In genomic region chr4:105194328-105195231, GRCh38 we compare ENCODE assay signal across 11 cellular contexts. TPM values are rescaled to one million over a fixed set of nuclear protein-coding genes. Genes with fewer than 3 reads are reported as not detected.
A peak's percentile ranks its signal among the peaks of the same experiment; 100 is the strongest.
DNase-seq lines count a peak whose midpoint lies in the region; ATAC-seq and TF ChIP-seq lines count a peak whose summit lies in the region.
"Had no signal": no experiment of that assay in that cellular context is flagged by ENCODE, and none has a peak within 500 bp of the region (broad histone marks: within the 10 kb centered on the region; RNA-seq: fewer than 3 reads in every experiment).

No MANE protein-coding gene starts in this region.

- TF ChIP-seq EP300 in ovary (IDR thresholded peaks at IDR 0.05) = no peak

- no peak overlapping the region for H3K27ac Mint-ChIP-seq in MCF 10A (ENCODE audit: low read depth, unreplicated experiment)
- H3K27ac Mint-ChIP-seq in activated naive CD8-positive, alpha-beta T cell = peak overlapping the region; percentile 25
- peak overlapping the region; percentile 9 for H3K27ac Mint-ChIP-seq in type B pancreatic cell

- H4K20me1 ChIP-seq in mammary epithelial cell (ENCODE audit: insufficient read depth, low read length) = no peaks in the 10 kb centered on the region

- peak overlapping the region; percentile 55 for H3K27ac ChIP-seq in mammary epithelial cell (ENCODE audit: insufficient read depth, low read depth, low read length)
- H3K27ac ChIP-seq in ovary = no peak overlapping the region
- H3K27ac ChIP-seq in mesendoderm (ENCODE audit: low read depth, low read length) = no peak overlapping the region
- H3K27ac ChIP-seq: BLaER1, HL-60 had no signal

- H3K36me3 Mint-ChIP-seq in MCF 10A (ENCODE audit: insufficient read depth, unreplicated experiment) (peaks cover 16% of the 10 kb centered on the region), type B pancreatic cell (peaks cover 36% of the 10 kb centered on the region)
- peaks cover 28% of the 10 kb centered on the region for H3K36me3 Mint-ChIP-seq in activated naive CD8-positive, alpha-beta T cell

- no peak overlapping the region for H4K5ac ChIP-seq in mesendoderm (ENCODE audit: low read length)

- H3K79me2 ChIP-seq in mammary epithelial cell (ENCODE audit: insufficient read depth, low read length) (peaks cover 18% of the 10 kb centered on the region), mesendoderm (ENCODE audit: control insufficient read depth, insufficient read depth, low read length) (no peaks in the 10 kb centered on the region)

- no peak overlapping the region for H3K4me3 Mint-ChIP-seq in MCF 10A (ENCODE audit: unreplicated experiment)
- H3K4me3 Mint-ChIP-seq in activated naive CD8-positive, alpha-beta T cell = no peak overlapping the region
- no peak overlapping the region for H3K4me3 Mint-ChIP-seq in type B pancreatic cell

- no peak overlapping the region for H4K8ac ChIP-seq in mesendoderm (ENCODE audit: low read depth, low read length)

- H3K4me1 Mint-ChIP-seq in MCF 10A (ENCODE audit: insufficient read depth, unreplicated experiment) = peaks cover 33% of the 10 kb centered on the region
- H3K4me1 Mint-ChIP-seq in activated naive CD8-positive, alpha-beta T cell (ENCODE audit: low read depth) = peaks cover 77% of the 10 kb centered on the region
- H3K4me1 Mint-ChIP-seq in type B pancreatic cell (ENCODE audit: unreplicated experiment) = peaks cover 24% of the 10 kb centered on the region

- H3K9me3 ChIP-seq in mammary epithelial cell (replicated peaks; ENCODE audit: insufficient read depth, low read length) (no peaks in the 10 kb centered on the region), ovary (no peaks in the 10 kb centered on the region)
- H3K9me3 ChIP-seq: BLaER1 had no signal

- H2AFZ ChIP-seq in mammary epithelial cell (ENCODE audit: low read depth, low read length) = no peak overlapping the region

- H3K23ac ChIP-seq in mesendoderm (ENCODE audit: low read length) = no peak overlapping the region

- H2BK5ac ChIP-seq in mesendoderm (ENCODE audit: low read length) = no peak overlapping the region

- no peak overlapping the region for H2BK15ac ChIP-seq in mesendoderm (replicated peaks; ENCODE audit: low read depth)

- TF ChIP-seq POLR2A in ovary (IDR thresholded peaks at IDR 0.05) = no peak

- TF ChIP-seq CTCF in mammary epithelial cell (conservative IDR thresholded peaks at IDR 0.05 in 1 of 2, IDR thresholded peaks at IDR 0.05 in 1 of 2; ENCODE audit: extremely low read depth in 1 of 2, insufficient read depth in 1 of 2, low read depth in 1 of 2, low read length in 2 of 2) (no peak), MCF 10A (IDR thresholded peaks at IDR 0.05; ENCODE audit: unreplicated experiment) (no peak), type B pancreatic cell (conservative IDR thresholded peaks at IDR 0.05) (no peak), ovary (IDR thresholded peaks at IDR 0.05) (no peak)

- H2AK5ac ChIP-seq in mesendoderm (ENCODE audit: low read length) = no peak overlapping the region

- dilution Hi-C loops in mammary epithelial cell (cut with HindIII; ENCODE audit: low sequenced_read_pairs) = no loop called here

- no peak overlapping the region for H3K9ac ChIP-seq in mammary epithelial cell (ENCODE audit: insufficient read depth, low read length)
- H3K9ac ChIP-seq in mesendoderm (ENCODE audit: low read length) = no peak overlapping the region
- H3K9ac ChIP-seq: BLaER1 had no signal

- ATAC-seq in HG02973 (IDR thresholded peaks at IDR 0.05; ENCODE audit: unreplicated experiment) = peak; percentile 85

- H3K4me3 ChIP-seq in mammary epithelial cell (replicated peaks in 1 of 3; ENCODE audit: insufficient read depth in 1 of 3, low read depth in 2 of 3, low read length in 3 of 3) (no peak overlapping the region), ovary (no peak overlapping the region), mesendoderm (ENCODE audit: low read length) (no peak overlapping the region)
- H3K4me3 ChIP-seq: BLaER1 had no signal

- no peak overlapping the region for H3K56ac ChIP-seq in mesendoderm (ENCODE audit: low read length)

- H3K36me3 ChIP-seq in mammary epithelial cell (ENCODE audit: insufficient read depth, low read length) (no peaks in the 10 kb centered on the region), ovary (no peaks in the 10 kb centered on the region), mesendoderm (ENCODE audit: control insufficient read depth, insufficient read depth, low read length) (no peaks in the 10 kb centered on the region)

- H3K9me3 Mint-ChIP-seq in MCF 10A (ENCODE audit: unreplicated experiment) = no peaks in the 10 kb centered on the region
- no peaks in the 10 kb centered on the region for H3K9me3 Mint-ChIP-seq in activated naive CD8-positive, alpha-beta T cell (ENCODE audit: low read depth)
- no peaks in the 10 kb centered on the region for H3K9me3 Mint-ChIP-seq in type B pancreatic cell

- CTCF ChIA-PET in mammary epithelial cell (lab: Charles Lee; ENCODE audit: low non-redundant PET) = interaction anchor here (0.6 kb wide), 1 partner anchor 279 kb away, joined by 4 read pairs; the partner anchor contains the start of gene PPA2
- CTCF ChIA-PET in MCF 10A (lab: Yijun Ruan, JAX) = no interaction called here

- BruUV-seq in mammary epithelial cell (replicated peaks; lab: Mats Ljungman, UMichigan) = no TSS peak
- no TSS peak for BruUV-seq in MCF 10A (replicated peaks; lab: Mats Ljungman, UMichigan)

- H3K4me2 ChIP-seq in mammary epithelial cell (ENCODE audit: insufficient read depth, low read depth, low read length) (peak overlapping the region; percentile 28), mesendoderm (ENCODE audit: low read length) (no peak overlapping the region)
- H3K4me2 ChIP-seq: BLaER1 had no signal

- H3K18ac ChIP-seq in mesendoderm (ENCODE audit: low read length) = no peak overlapping the region

- peak; percentile 48 for DNase-seq in mammary epithelial cell
- no peak for DNase-seq in MCF 10A (ENCODE audit: unreplicated experiment)
- no peak for DNase-seq in type B pancreatic cell (ENCODE audit: extremely low spot score, unreplicated experiment)
- DNase-seq in ovary = no peak
- no peak for DNase-seq in activated CD4-positive, alpha-beta T cell treated with anti-CD3 and anti-CD28 coated beads for 1 hour
- no peak for DNase-seq in mesendoderm
- DNase-seq: Right ventricle myocardium superior had no signal

- H3K4me1 ChIP-seq in mammary epithelial cell (ENCODE audit: insufficient read depth, low read length) (peaks cover 11% of the 10 kb centered on the region), ovary (ENCODE audit: insufficient read depth) (peaks cover 3% of the 10 kb centered on the region), mesendoderm (ENCODE audit: control insufficient read depth, low read depth, low read length) (no peaks in the 10 kb centered on the region)

- in situ Hi-C loops in mammary epithelial cell (cut with MboI; ENCODE audit: low sequenced_read_pairs in 2 of 2) = no loop called here

- no peaks in the 10 kb centered on the region for H3K27me3 ChIP-seq in mammary epithelial cell (ENCODE audit: insufficient read depth, low read length)
- no peaks in the 10 kb centered on the region for H3K27me3 ChIP-seq in ovary
- H3K27me3 ChIP-seq in mesendoderm (ENCODE audit: insufficient read depth, low read length, poor library complexity) = no peaks in the 10 kb centered on the region
- H3K27me3 ChIP-seq: BLaER1 had no signal

- H3K4ac ChIP-seq in mesendoderm (ENCODE audit: low read depth, low read length) = no peak overlapping the region

- H3K79me1 ChIP-seq in mesendoderm (ENCODE audit: low read length) = no peaks in the 10 kb centered on the region

- intact Hi-C loops in mammary epithelial cell (cut with micrococcal nuclease) (loop anchor here (5.0 kb wide), 1 partner anchor 47 kb away; the partner anchor contains the start of gene TET2), MCF 10A (cut with micrococcal nuclease) (loop anchor here (5.0 kb wide), 1 partner anchor 47 kb away; the partner anchor contains the start of gene TET2), ovary (cut with DNase I) (no loop called here)

- no peak overlapping the region for H2BK120ac ChIP-seq in mesendoderm (ENCODE audit: low read depth, low read length)

- POLR2A ChIA-PET in MCF 10A (lab: Yijun Ruan, JAX) = interaction anchor here (0.6 to 1.1 kb wide), 3 partner anchors 48 to 277 kb away, joined by 3 read pairs; partner anchors contain the start of gene TET2

- H3K27me3 Mint-ChIP-seq in MCF 10A (ENCODE audit: insufficient read depth, unreplicated experiment) = no peaks in the 10 kb centered on the region
- no peaks in the 10 kb centered on the region for H3K27me3 Mint-ChIP-seq in activated naive CD8-positive, alpha-beta T cell
- H3K27me3 Mint-ChIP-seq in type B pancreatic cell = no peaks in the 10 kb centered on the region

RNA-seq across cellular contexts. Expression of gene TET2, which starts 47.9 kb away (rescaled TPM):
- total RNA-seq in mammary epithelial cell = 10 to 100 TPM; 16.4 to 18.0 TPM
- polyA plus RNA-seq in mammary epithelial cell = 5.7 TPM
- 8.3 TPM for polyA minus RNA-seq in mammary epithelial cell
- 20.5 and 20.9 TPM in 2 replicates for total RNA-seq in MCF 10A (2022)
- total RNA-seq in type B pancreatic cell (ENCODE audit: low replicate concordance) = 32.1 and 34.8 TPM in 2 replicates
- total RNA-seq in ovary = 10 to 100 TPM; 11.4 to 20.8 (median 17.9) TPM
- 1 to 10 TPM; 3.7 to 9.0 TPM for polyA plus RNA-seq in ovary
- 0.94 TPM for polyA plus RNA-seq in mesendoderm (2013, experiment 1 of 2)
- 0.85 TPM for polyA plus RNA-seq in mesendoderm (2013, experiment 2 of 2)

Comparison
In these comparisons a context has a peak if more than half of its experiments do, and no peak if none do; other contexts are left out.
1. intact Hi-C loops: an anchor here in mammary epithelial cell (5.0 kb wide) and MCF 10A (5.0 kb wide); none called in ovary.